23 cellular contexts compared by ENCODE assay signal in the genomic region with DNA sequence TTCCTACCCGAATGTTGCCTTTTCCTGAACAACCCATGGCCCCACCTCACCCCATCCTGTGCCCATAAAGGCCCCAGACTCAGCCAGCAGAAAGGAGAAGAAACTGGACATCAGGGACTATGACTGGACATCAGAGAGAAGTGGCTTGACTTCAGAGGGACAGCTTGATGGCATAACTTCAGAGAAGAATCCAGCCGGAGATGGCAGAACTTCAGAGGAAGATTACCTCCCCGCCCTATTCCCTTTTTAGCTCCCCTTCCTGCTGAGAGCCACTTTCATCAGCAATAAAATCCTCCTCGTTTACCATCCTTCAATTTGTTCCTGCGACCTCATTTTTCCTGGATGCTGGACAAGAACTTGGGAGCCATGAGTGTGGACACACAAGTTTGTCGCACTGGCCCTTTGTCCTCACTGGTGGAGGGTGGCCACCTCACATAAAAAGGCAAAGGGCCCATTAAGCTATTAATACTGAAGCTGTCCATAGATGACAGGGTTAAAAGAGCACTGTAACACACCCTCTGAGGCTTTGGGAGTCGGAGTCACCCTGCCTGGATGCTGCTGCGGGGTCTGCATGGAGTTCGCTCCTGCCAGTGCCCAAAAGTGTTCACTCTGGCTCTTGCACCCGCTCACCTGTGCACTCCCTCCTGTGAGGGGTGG.
"Had no signal": no experiment of that assay in that cellular context is flagged by ENCODE, and none has a peak within 500 bp of the region (broad histone marks: within the 10 kb centered on the region; RNA-seq: fewer than 3 reads in every experiment).

No MANE protein-coding gene starts in this region.

- H3K27ac ChIP-seq: left ventricle myocardium inferior, pancreas, prostate gland, sigmoid colon, spleen, suprapubic skin, thoracic aorta, tibial artery, uterus had no signal

- H3K4me1 ChIP-seq: left ventricle myocardium inferior, pancreas, prostate gland, sigmoid colon, spleen, suprapubic skin, uterus had no signal

- H3K4me3 ChIP-seq: left ventricle myocardium inferior, lung, mucosa of descending colon, pancreas, prostate gland, sigmoid colon, spleen, suprapubic skin, thoracic aorta, tibial artery, uterus had no signal

- FAIRE-seq: pancreas, small intestine had no signal

- H3K36me3 ChIP-seq: left ventricle myocardium inferior, pancreas, prostate gland, sigmoid colon, spleen, suprapubic skin, thoracic aorta, tibial artery, uterus had no signal

- H3K27me3 ChIP-seq: pancreas, sigmoid colon, spleen, suprapubic skin, tibial artery, uterus had no signal

- DNase-seq: islet precursor cell; left ventricle myocardium inferior; midbrain; mucosa of descending colon; naive thymus-derived CD4-positive, alpha-beta T cell; nucleus accumbens; pancreas; posterior cingulate gyrus; retina; right cardiac atrium; sigmoid colon; small intestine; spleen; stimulated activated CD4-positive, alpha-beta T cell treated with anti-CD3 and anti-CD28 coated beads, Interleukin-4, amount 100 ng/mL, for 24 hours; stimulated activated naive CD4-positive, alpha-beta T cell; tibial artery; trophoblast cell; uterus had no signal

- H3K9me3 ChIP-seq: left ventricle myocardium inferior, pancreas, prostate gland, sigmoid colon, suprapubic skin, thoracic aorta, tibial artery, uterus had no signal

- ATAC-seq: mucosa of descending colon; naive thymus-derived CD4-positive, alpha-beta T cell; pancreas; right cardiac atrium; stimulated activated effector memory CD8-positive, alpha-beta T cell treated with anti-CD3 and anti-CD28 coated beads, Interleukin-12 subunit alpha, Interleukin-12 subunit beta, amount 100 ng/mL, for 72 hours had no signal
